In the genomic region with DNA sequence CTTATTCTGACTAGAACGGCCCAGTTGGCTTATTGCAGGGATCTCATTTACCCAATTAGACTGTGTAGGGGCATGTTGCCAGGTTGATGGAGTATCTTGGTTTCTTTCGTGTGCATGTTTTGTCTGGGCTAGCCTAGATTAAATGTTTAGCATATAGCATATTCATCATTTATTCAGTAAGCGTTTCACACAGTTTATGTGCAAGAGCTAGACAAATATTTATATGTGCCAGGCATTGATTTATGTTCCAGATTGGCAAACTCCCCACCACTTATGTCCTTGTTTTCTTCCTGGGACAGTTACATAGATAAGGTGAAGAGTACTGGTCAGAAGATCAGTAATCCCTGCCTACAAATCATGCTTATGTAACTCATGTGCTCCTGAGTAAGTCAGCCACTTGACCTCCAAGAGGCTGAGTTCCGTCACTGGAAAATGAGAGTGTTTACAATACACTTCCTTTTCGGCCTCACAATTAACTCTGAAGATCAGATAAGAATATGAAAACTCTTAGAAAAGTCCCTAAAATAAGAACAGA, we compare ENCODE assay signal across 14 cellular contexts. TPM values are rescaled to one million over a fixed set of nuclear protein-coding genes. Genes with fewer than 3 reads are reported as not detected.
DNase-seq lines count a peak whose midpoint lies in the region; ATAC-seq and TF ChIP-seq lines count a peak whose summit lies in the region.
"Had no signal": no experiment of that assay in that cellular context is flagged by ENCODE, and none has a peak within 500 bp of the region (broad histone marks: within the 10 kb centered on the region; RNA-seq: fewer than 3 reads in every experiment).

No MANE protein-coding gene starts in this region.

- DNase-seq in A172 (ENCODE audit: low spot score) (peak; percentile 71), LNCaP clone FGC (ENCODE audit: low read depth) (peak; percentile 98), lung (ENCODE audit: low spot score) (peak; percentile 73), SK-N-DZ (ENCODE audit: low spot score) (no peak), D341Med (ENCODE audit: low spot score) (no peak)
- DNase-seq: activated CD4-positive, alpha-beta T cell treated with anti-CD3 and anti-CD28 coated beads for 4 hours; activated effector memory CD4-positive, alpha-beta T cell treated with Interleukin-2 at 50 U/mL for 16 hours; cerebellar nuclear complex; NCI-H1105 had no signal

- no peak for TF ChIP-seq CTCF in LNCaP clone FGC (IDR thresholded peaks at IDR 0.05; ENCODE audit: control insufficient read depth, extremely low read depth, insufficient read depth)
- no peak for TF ChIP-seq CTCF in lung (IDR thresholded peaks at IDR 0.05; ENCODE audit: control extremely low read depth, extremely low read depth)

- H3K4me3 ChIP-seq in LNCaP clone FGC (ENCODE audit: low read depth, low read length) (no peak overlapping the region), duodenal mucosa (ENCODE audit: low read depth in 1 of 2, low read length in 2 of 2) (no peak overlapping the region), lung (no peak overlapping the region)
- H3K4me3 ChIP-seq: tibial nerve had no signal

- H3K9me3 ChIP-seq in duodenal mucosa (ENCODE audit: control insufficient read depth in 1 of 2, low read length in 2 of 2) (no peaks in the 10 kb centered on the region), lung (ENCODE audit: control insufficient read depth in 2 of 2, insufficient read depth in 1 of 2, low read length in 1 of 2) (no peaks in the 10 kb centered on the region)
- H3K9me3 ChIP-seq: tibial nerve had no signal

- 36 to 66% methylated on average over 5 of the region's 5 CpGs for WGBS in lung, 2 donors

- H3K36me3 ChIP-seq in duodenal mucosa (ENCODE audit: control insufficient read depth in 1 of 2, insufficient read depth in 2 of 2, low read length in 2 of 2) (peaks cover 7 to 17% of the 10 kb centered on the region in 2 donors), lung (ENCODE audit: control insufficient read depth in 2 of 2, insufficient read depth in 2 of 2, low read length in 2 of 2) (peaks cover 6 to 9% of the 10 kb centered on the region in 2 donors)

- H3K27me3 ChIP-seq in duodenal mucosa (ENCODE audit: control insufficient read depth in 1 of 2, insufficient read depth in 2 of 2, low read length in 2 of 2) (no peaks in the 10 kb centered on the region), lung (ENCODE audit: control insufficient read depth, insufficient read depth) (no peaks in the 10 kb centered on the region)
- H3K27me3 ChIP-seq: tibial nerve had no signal

- H3K27ac ChIP-seq in duodenal mucosa (ENCODE audit: low read depth, low read length) (peak overlapping the region; percentile 26), lung (ENCODE audit: low read depth in 1 of 2, low read length in 1 of 2) (peak overlapping the region in 1 of 2 donors; percentile 66)
- H3K27ac ChIP-seq: tibial nerve had no signal

- peak; percentile 64 for ATAC-seq in lung (ENCODE audit: insufficient read depth, low FRiP score)
- ATAC-seq in GM18519 (IDR thresholded peaks at IDR 0.05; ENCODE audit: low FRiP score, unreplicated experiment), result no peak
- ATAC-seq in HG03571 (IDR thresholded peaks at IDR 0.05; ENCODE audit: unreplicated experiment), result no peak
- ATAC-seq: SK-N-SH treated with all-trans-retinoic acid at 6 μM for 48 hours had no signal

- H3K9ac ChIP-seq in duodenal mucosa (ENCODE audit: low read depth in 1 of 2, low read length in 2 of 2), result no peak overlapping the region

- H3K4me1 ChIP-seq in duodenal mucosa (ENCODE audit: control insufficient read depth in 1 of 2, insufficient read depth in 2 of 2, low read length in 2 of 2) (no peaks in the 10 kb centered on the region), lung (ENCODE audit: control insufficient read depth in 2 of 2, insufficient read depth in 2 of 2, low read length in 2 of 2) (peaks cover 5% of the 10 kb centered on the region in 2 donors)
- H3K4me1 ChIP-seq: tibial nerve had no signal

RNA-seq across cellular contexts. Expression of a gene that starts 57.2 kb away (rescaled TPM):
- 28.1 and 28.5 TPM in 2 replicates for total RNA-seq in A172 (2014; rRNA removed; shearing (Covaris generic))
- total RNA-seq in lung, result 100 to 1,000 TPM in 1 of 2 donors, 10 to 100 TPM in 1; 61.5 to 122 TPM
- polyA plus RNA-seq in lung, result 10 to 100 TPM; 17.2 to 25.0 TPM
- 84.5 and 89.6 TPM in 2 replicates for polyA plus RNA-seq in SK-N-DZ (2014; cell fraction: cytosol; rRNA removed)
- polyA plus RNA-seq in SK-N-DZ (2014; cell fraction: nucleus; rRNA removed), result 109 and 112 TPM in 2 replicates

Comparison
In these comparisons a context has a peak if more than half of its experiments do, and no peak if none do; other contexts are left out.
1. DNase-seq: peak in A172 (single experiment), LNCaP clone FGC (single experiment) and lung (single experiment); none in SK-N-DZ (single experiment) and D341Med (single experiment).